8 cellular contexts compared by ENCODE assay signal in the genomic region with DNA sequence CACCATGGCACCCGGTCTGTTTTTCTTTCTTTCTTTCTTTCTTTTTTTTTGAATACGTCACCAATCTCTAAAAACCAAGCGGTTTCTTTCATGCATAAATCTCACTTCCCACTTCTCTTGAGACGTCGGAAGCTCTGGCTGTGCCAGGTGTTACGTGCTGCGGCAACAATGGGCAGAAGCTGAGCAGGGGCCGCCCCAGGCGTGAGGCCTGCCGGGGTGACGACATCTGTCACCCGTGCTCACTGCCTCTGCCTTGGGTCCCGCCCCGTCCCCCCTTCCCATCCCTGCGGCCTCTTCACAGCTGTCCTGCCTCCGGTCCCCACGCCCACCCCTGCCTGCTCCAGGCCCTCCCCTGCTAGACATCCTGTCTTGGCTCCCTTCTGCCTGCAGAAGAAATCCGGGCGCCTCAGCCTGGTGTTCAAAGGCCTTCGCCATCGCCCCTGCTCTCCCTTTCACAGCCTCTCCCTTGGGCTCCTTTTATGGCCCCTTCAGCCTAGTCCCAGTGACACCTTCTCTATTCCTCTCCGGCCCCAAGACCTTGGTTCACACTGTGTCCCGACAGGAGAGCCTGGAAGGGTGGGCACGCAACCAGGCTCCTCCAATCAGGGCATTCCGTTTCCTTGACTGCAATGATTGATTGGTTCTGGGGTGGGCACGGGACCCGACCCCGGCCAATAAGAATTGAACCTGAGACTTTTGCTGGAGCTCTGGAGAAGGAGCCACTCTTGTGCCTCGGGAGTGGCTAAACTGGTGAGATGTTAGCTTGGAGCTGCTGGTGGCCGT. TPM values are rescaled to one million over a fixed set of nuclear protein-coding genes. Genes with fewer than 3 reads are reported as not detected.
DNase-seq lines count a peak whose midpoint lies in the region; ATAC-seq and TF ChIP-seq lines count a peak whose summit lies in the region.

No MANE protein-coding gene starts in this region.

- peak overlapping the region in 1 of 2 donors; percentile 46 for H3K4me3 Mint-ChIP-seq in effector memory CD8-positive, alpha-beta T cell

- H3K4me3 ChIP-seq in left ventricle myocardium inferior: no peak overlapping the region

- peaks cover 24 to 29% of the 10 kb centered on the region in 2 donors for H3K4me1 Mint-ChIP-seq in effector memory CD8-positive, alpha-beta T cell (ENCODE audit: low read depth in 2 of 2)

- ATAC-seq in left cardiac atrium (peak; percentile 29 to 45), HG03342 (IDR thresholded peaks at IDR 0.05; ENCODE audit: unreplicated experiment) (peak; percentile 71)
- ATAC-seq in effector memory CD8-positive, alpha-beta T cell (replicated peaks): peak; percentile 88

- intact Hi-C loops in left cardiac atrium (cut with DNase I): loop anchor here (5.0 to 10.0 kb wide), 2 partner anchors 47 to 49 kb away; no protein-coding TSS in a partner anchor
- intact Hi-C loops in left ventricle myocardium inferior (cut with micrococcal nuclease): no loop called here

- no peaks in the 10 kb centered on the region for H3K36me3 ChIP-seq in left ventricle myocardium inferior

- DNase-seq in left cardiac atrium (peak; percentile 64), left ventricle myocardium inferior (no peak), T-helper 22 cell (ENCODE audit: low read depth) (peak; percentile 52), NCI-H128 (lab: John Stamatoyannopoulos, UW; ENCODE audit: unreplicated experiment) (no peak), HPDE6-E6E7 (ENCODE audit: extremely low spot score) (no peak)
- DNase-seq in effector memory CD8-positive, alpha-beta T cell: peak; percentile 58 to 65 (median 59)
- peak; percentile 72 for DNase-seq in stimulated activated CD8-positive, alpha-beta memory T cell treated with anti-CD3 and anti-CD28 coated beads, Interleukin-4, amount 100 ng/mL, for 48 hours

- H3K27ac ChIP-seq in left ventricle myocardium inferior (replicated peaks): no peak overlapping the region

- H3K36me3 Mint-ChIP-seq in effector memory CD8-positive, alpha-beta T cell (ENCODE audit: insufficient read depth): peaks cover 6% of the 10 kb centered on the region

- H3K9me3 Mint-ChIP-seq in effector memory CD8-positive, alpha-beta T cell: no peaks in the 10 kb centered on the region

- H3K27me3 Mint-ChIP-seq in effector memory CD8-positive, alpha-beta T cell: no peaks in the 10 kb centered on the region

- H3K9me3 ChIP-seq in left ventricle myocardium inferior (replicated peaks): no peaks in the 10 kb centered on the region

- H3K27ac Mint-ChIP-seq in effector memory CD8-positive, alpha-beta T cell: peak overlapping the region; percentile 76 to 93

- no peak for TF ChIP-seq CTCF in left ventricle myocardium inferior (IDR thresholded peaks at IDR 0.05; ENCODE audit: borderline replicate concordance)

- peaks cover 16% of the 10 kb centered on the region for H3K4me1 ChIP-seq in left ventricle myocardium inferior

- no peaks in the 10 kb centered on the region for H3K27me3 ChIP-seq in left ventricle myocardium inferior (ENCODE audit: low read depth)

RNA-seq across cellular contexts. Expression of a gene that starts 4.8 kb away (rescaled TPM):
- 1 to 10 TPM in 1 of 2 donors, under 1 TPM in 1; 0.62 to 3.5 TPM for total RNA-seq in left cardiac atrium
- total RNA-seq in left ventricle myocardium inferior: 0.55 TPM

RNA-seq across cellular contexts. Expression of a gene that starts 18.6 kb away (rescaled TPM):
- total RNA-seq in left cardiac atrium (1 to 10 TPM; 4.1 to 5.1 TPM), left ventricle myocardium inferior (5.5 TPM)

RNA-seq across cellular contexts. Expression of a gene that starts 52.8 kb away (rescaled TPM):
- total RNA-seq in left cardiac atrium (10 to 100 TPM in 1 of 2 donors, 1 to 10 TPM in 1; 8.6 to 12.0 TPM), left ventricle myocardium inferior (8.6 TPM)

Comparison
In these comparisons a context has a peak if more than half of its experiments do, and no peak if none do; other contexts are left out.
1. DNase-seq: peak in left cardiac atrium (single experiment), T-helper 22 cell (single experiment), effector memory CD8-positive, alpha-beta T cell (3 of 3) and stimulated activated CD8-positive, alpha-beta memory T cell treated with anti-CD3 and anti-CD28 coated beads, Interleukin-4, amount 100 ng/mL, for 48 hours (single experiment); none in left ventricle myocardium inferior (single experiment), NCI-H128 (single experiment) and HPDE6-E6E7 (single experiment).
2. ATAC-seq: peak in every context shown above with its lines; median percentile 88 in effector memory CD8-positive, alpha-beta T cell; 71 in HG03342; 37 in left cardiac atrium.